In genomic region chr4:158193171-158193749, GRCh38 we compare ENCODE assay signal across 8 cellular contexts. TPM values are rescaled to one million over a fixed set of nuclear protein-coding genes. Genes with fewer than 3 reads are reported as not detected.
A peak's percentile ranks its signal among the peaks of the same experiment; 100 is the strongest.
DNase-seq lines count a peak whose midpoint lies in the region; ATAC-seq, FAIRE-seq and TF ChIP-seq lines count a peak whose summit lies in the region.

No MANE protein-coding gene starts in this region.

- intact Hi-C loops in psoas muscle (cut with DNase I): loop anchor here in 1 of 2 donors (5.0 kb wide), 1 partner anchor 59 kb away; no protein-coding TSS in a partner anchor

- WGBS in psoas muscle, 3 donors: 34 to 40% (median 37%) methylated on average over 3 of the region's 3 CpGs

- no peak overlapping the region for H2AFZ ChIP-seq in fibroblast of lung (ENCODE audit: low read length)

- ATAC-seq in HG02884 (IDR thresholded peaks at IDR 0.05; ENCODE audit: unreplicated experiment): peak; percentile 67
- ATAC-seq in psoas muscle: peak in 3 of 4 donors; percentile 57 to 83 (median 73)
- ATAC-seq in GM18517 (IDR thresholded peaks at IDR 0.05; ENCODE audit: unreplicated experiment): no peak

- H3K36me3 ChIP-seq in fibroblast of lung (ENCODE audit: control insufficient read depth, insufficient read depth, low read length): no peaks in the 10 kb centered on the region
- H3K36me3 ChIP-seq in psoas muscle (ENCODE audit: insufficient read depth in 1 of 2, low read depth in 1 of 2): no peaks in the 10 kb centered on the region

- TF ChIP-seq CTCF in fibroblast of lung (conservative IDR thresholded peaks at IDR 0.05 in 1 of 2, IDR thresholded peaks at IDR 0.05 in 1 of 2; ENCODE audit: low read depth in 1 of 2, low read length in 2 of 2): peak; percentile 45 to 64
- peak; percentile 52 for TF ChIP-seq CTCF in psoas muscle (IDR thresholded peaks at IDR 0.05)

- H3K9me3 ChIP-seq in fibroblast of lung (ENCODE audit: control insufficient read depth, insufficient read depth, low read depth, low read length): no peaks in the 10 kb centered on the region
- no peaks in the 10 kb centered on the region for H3K9me3 ChIP-seq in psoas muscle

- H3K4me1 ChIP-seq in fibroblast of lung (ENCODE audit: control insufficient read depth, extremely low read depth, insufficient read depth, low read length) (no peaks in the 10 kb centered on the region), psoas muscle (no peaks in the 10 kb centered on the region)

- H4K20me1 ChIP-seq in fibroblast of lung (ENCODE audit: control insufficient read depth, extremely low read depth, insufficient read depth, low read length): no peaks in the 10 kb centered on the region

- DNase-seq in NCI-H1105 treated with DMSO at 0.1 percent for 48 hours (lab: John Stamatoyannopoulos, UW): peak; percentile 27
- no peak for DNase-seq in NCI-H1105 (lab: John Stamatoyannopoulos, UW)
- DNase-seq in RCC 7860 (ENCODE audit: low spot score): peak; percentile 29
- DNase-seq in fibroblast of lung (ENCODE audit: low read depth in 2 of 2): peak; percentile 7 to 45
- no peak for DNase-seq in psoas muscle
- no peak for DNase-seq in OCI-M2 (lab: John Stamatoyannopoulos, UW; ENCODE audit: unreplicated experiment)

- no peak overlapping the region for H3K9ac ChIP-seq in fibroblast of lung (ENCODE audit: insufficient read depth, low read length)

- no peak overlapping the region for H3K4me2 ChIP-seq in fibroblast of lung (ENCODE audit: extremely low read depth, insufficient read depth, low read length)

- H3K4me3 ChIP-seq in fibroblast of lung (replicated peaks in 1 of 4; ENCODE audit: control extremely low read depth in 1 of 4, insufficient read depth in 1 of 4, low read depth in 3 of 4, low read length in 4 of 4): no peak overlapping the region
- H3K4me3 ChIP-seq in psoas muscle: no peak overlapping the region

- FAIRE-seq in RCC 7860 (lab: Jason Lieb, UNC): no peak

- H3K27ac ChIP-seq in fibroblast of lung (ENCODE audit: insufficient read depth, low read length) (no peak overlapping the region), psoas muscle (no peak overlapping the region)

- H3K27me3 ChIP-seq in fibroblast of lung (ENCODE audit: control insufficient read depth, insufficient read depth, low read length) (peaks cover 3% of the 10 kb centered on the region), psoas muscle (ENCODE audit: insufficient read depth in 3 of 3, low read length in 2 of 3) (no peaks in the 10 kb centered on the region)

- H3K79me2 ChIP-seq in fibroblast of lung (ENCODE audit: control insufficient read depth, insufficient read depth, low read length): no peaks in the 10 kb centered on the region

RNA-seq across cellular contexts. Expression of gene TMEM144, which starts 17.0 kb away (rescaled TPM):
- total RNA-seq in fibroblast of lung: 2.3 and 4.6 TPM in 2 replicates
- 1.3 and 1.5 TPM in 2 replicates for polyA plus RNA-seq in fibroblast of lung
- 1.1 and 1.2 TPM in 2 replicates for polyA plus RNA-seq in fibroblast of lung (2012)
- 3.0 TPM in 1 of 2 replicates, not detected in the other for polyA minus RNA-seq in fibroblast of lung (ENCODE audit: low replicate concordance)
- total RNA-seq in psoas muscle: 1 to 10 TPM in 3 of 4 donors, under 1 TPM in 1; 0.88 to 1.9 (median 1.4) TPM
- polyA plus RNA-seq in psoas muscle: 1 to 10 TPM in 2 of 3 donors, under 1 TPM in 1; 0.53 to 1.2 (median 1.0) TPM

RNA-seq across cellular contexts. Expression of gene GASK1B, which starts 20.4 kb away (rescaled TPM):
- total RNA-seq in fibroblast of lung (18.2 and 23.6 TPM in 2 replicates), psoas muscle (10 to 100 TPM in 1 of 4 donors, 1 to 10 TPM in 3; 5.3 to 16.7 (median 8.0) TPM)
- polyA plus RNA-seq in fibroblast of lung (17.4 and 51.6 TPM in 2 replicates), psoas muscle (1 to 10 TPM; 2.6 to 5.4 (median 3.2) TPM)
- polyA plus RNA-seq in fibroblast of lung (2012): 11.4 and 29.7 TPM in 2 replicates
- polyA minus RNA-seq in fibroblast of lung (ENCODE audit: low replicate concordance): 5.2 and 16.7 TPM in 2 replicates

Comparison
In these comparisons a context has a peak if more than half of its experiments do, and no peak if none do; other contexts are left out.
1. DNase-seq: peak in NCI-H1105 treated with DMSO at 0.1 percent for 48 hours (single experiment), RCC 7860 (single experiment) and fibroblast of lung (2 of 2); none in NCI-H1105 (single experiment), psoas muscle (0 of 2) and OCI-M2 (single experiment).